Comparison of ENCODE assay signal across 1 cellular context in the genomic region with DNA sequence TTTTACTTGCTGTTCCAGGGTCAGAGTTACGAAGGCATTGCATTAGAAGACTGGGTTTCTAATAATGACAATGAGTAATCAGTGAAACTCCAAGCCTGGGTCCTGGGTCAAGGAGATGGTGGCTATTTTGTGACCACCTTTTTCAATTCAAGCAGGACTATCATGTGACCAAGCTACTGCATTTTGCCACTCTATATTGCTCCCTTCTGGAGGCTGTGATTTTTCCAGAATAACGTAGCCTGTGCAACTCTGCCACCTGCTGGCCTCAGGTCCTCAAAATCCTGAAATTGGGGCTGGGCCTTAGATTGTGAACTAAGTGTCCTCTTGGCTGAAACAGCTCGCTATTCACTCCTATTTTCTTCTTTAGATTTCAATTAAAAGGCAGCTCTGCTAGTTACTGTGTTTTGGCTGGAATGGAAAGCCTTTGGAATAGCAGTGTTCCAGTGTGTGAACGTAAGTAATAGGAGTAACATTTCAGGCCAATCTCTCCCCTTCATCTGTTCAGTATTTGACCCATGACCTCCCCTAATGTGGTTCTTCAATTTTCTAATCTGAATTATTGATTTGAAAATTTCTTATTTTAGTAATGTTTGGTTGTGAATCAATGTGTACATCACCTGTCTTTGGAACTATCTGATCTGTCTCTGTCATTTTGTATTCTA.
TF ChIP-seq lines count a peak whose summit lies in the region.

No MANE protein-coding gene starts in this region.

TF ChIP-seq in K562, 482 proteins besides CTCF, POLR2A, EP300 and RAD21 (continued from another document and continues in another):
- TF ChIP-seq, protein P1, sequence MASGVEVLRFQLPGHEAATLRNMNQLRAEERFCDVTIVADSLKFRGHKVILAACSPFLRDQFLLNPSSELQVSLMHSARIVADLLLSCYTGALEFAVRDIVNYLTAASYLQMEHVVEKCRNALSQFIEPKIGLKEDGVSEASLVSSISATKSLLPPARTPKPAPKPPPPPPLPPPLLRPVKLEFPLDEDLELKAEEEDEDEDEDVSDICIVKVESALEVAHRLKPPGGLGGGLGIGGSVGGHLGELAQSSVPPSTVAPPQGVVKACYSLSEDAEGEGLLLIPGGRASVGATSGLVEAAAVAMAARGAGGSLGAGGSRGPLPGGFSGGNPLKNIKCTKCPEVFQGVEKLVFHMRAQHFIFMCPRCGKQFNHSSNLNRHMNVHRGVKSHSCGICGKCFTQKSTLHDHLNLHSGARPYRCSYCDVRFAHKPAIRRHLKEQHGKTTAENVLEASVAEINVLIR (CRISPR knock-in tag; IDR thresholded peaks at IDR 0.05) = no peak
- TF ChIP-seq PHTF2 (CRISPR knock-in tag; IDR thresholded peaks at IDR 0.05) = no peak
- TF ChIP-seq, protein P2, sequence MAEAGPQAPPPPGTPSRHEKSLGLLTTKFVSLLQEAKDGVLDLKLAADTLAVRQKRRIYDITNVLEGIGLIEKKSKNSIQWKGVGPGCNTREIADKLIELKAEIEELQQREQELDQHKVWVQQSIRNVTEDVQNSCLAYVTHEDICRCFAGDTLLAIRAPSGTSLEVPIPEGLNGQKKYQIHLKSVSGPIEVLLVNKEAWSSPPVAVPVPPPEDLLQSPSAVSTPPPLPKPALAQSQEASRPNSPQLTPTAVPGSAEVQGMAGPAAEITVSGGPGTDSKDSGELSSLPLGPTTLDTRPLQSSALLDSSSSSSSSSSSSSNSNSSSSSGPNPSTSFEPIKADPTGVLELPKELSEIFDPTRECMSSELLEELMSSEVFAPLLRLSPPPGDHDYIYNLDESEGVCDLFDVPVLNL (CRISPR knock-in tag; IDR thresholded peaks at IDR 0.05; ENCODE audit: low read depth) = no peak
- TF ChIP-seq FOXP1 (CRISPR knock-in tag; IDR thresholded peaks at IDR 0.05) = no peak
- peak; percentile 86 for TF ChIP-seq TOE1 (IDR thresholded peaks at IDR 0.05; ENCODE audit: borderline replicate concordance)
- TF ChIP-seq TOE1 (CRISPR knock-in tag; IDR thresholded peaks at IDR 0.05; ENCODE audit: borderline replicate concordance, low read depth) = no peak
- TF ChIP-seq RBM15 (IDR thresholded peaks at IDR 0.05; ENCODE audit: insufficient read depth, low read length) = no peak
- TF ChIP-seq ZNF717 (CRISPR knock-in tag; IDR thresholded peaks at IDR 0.05) = no peak
- no peak for TF ChIP-seq MED1 (CRISPR knock-in tag; IDR thresholded peaks at IDR 0.05; ENCODE audit: borderline replicate concordance)
- TF ChIP-seq U2AF1 (optimal IDR thresholded peaks at IDR 0.05; ENCODE audit: low read depth, low read length) = no peak
- TF ChIP-seq, protein P3, sequence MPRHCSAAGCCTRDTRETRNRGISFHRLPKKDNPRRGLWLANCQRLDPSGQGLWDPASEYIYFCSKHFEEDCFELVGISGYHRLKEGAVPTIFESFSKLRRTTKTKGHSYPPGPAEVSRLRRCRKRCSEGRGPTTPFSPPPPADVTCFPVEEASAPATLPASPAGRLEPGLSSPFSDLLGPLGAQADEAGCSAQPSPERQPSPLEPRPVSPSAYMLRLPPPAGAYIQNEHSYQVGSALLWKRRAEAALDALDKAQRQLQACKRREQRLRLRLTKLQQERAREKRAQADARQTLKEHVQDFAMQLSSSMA (CRISPR knock-in tag; IDR thresholded peaks at IDR 0.05) = no peak
- no peak for TF ChIP-seq RBM34 (IDR thresholded peaks at IDR 0.05; ENCODE audit: borderline replicate concordance, insufficient read depth, low read length)
- no peak for TF ChIP-seq ILK (tag; IDR thresholded peaks at IDR 0.05; ENCODE audit: borderline replicate concordance, low read depth)
- TF ChIP-seq ZNF41 (CRISPR knock-in tag; conservative IDR thresholded peaks at IDR 0.05) = no peak
- no peak for TF ChIP-seq PCBP2 (IDR thresholded peaks at IDR 0.05; ENCODE audit: low read depth, low read length, poor library complexity, severe bottlenecking)
- TF ChIP-seq RAD51 (IDR thresholded peaks at IDR 0.05; ENCODE audit: borderline replicate concordance, low read depth) = peak; percentile 78
- TF ChIP-seq OTX1 (CRISPR knock-in tag; IDR thresholded peaks at IDR 0.05) = no peak
- peak; percentile 23; the same call in 1 of the 2 replicates for TF ChIP-seq CXXC5 (CRISPR knock-in tag; IDR thresholded peaks at IDR 0.05)
- TF ChIP-seq, protein P4, sequence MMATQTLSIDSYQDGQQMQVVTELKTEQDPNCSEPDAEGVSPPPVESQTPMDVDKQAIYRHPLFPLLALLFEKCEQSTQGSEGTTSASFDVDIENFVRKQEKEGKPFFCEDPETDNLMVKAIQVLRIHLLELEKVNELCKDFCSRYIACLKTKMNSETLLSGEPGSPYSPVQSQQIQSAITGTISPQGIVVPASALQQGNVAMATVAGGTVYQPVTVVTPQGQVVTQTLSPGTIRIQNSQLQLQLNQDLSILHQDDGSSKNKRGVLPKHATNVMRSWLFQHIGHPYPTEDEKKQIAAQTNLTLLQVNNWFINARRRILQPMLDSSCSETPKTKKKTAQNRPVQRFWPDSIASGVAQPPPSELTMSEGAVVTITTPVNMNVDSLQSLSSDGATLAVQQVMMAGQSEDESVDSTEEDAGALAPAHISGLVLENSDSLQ (IDR thresholded peaks at IDR 0.05) = no peak
- TF ChIP-seq CBX2 (IDR thresholded peaks at IDR 0.05; ENCODE audit: insufficient read depth, low read length, poor library complexity, severe bottlenecking) = no peak
- TF ChIP-seq, protein P5, sequence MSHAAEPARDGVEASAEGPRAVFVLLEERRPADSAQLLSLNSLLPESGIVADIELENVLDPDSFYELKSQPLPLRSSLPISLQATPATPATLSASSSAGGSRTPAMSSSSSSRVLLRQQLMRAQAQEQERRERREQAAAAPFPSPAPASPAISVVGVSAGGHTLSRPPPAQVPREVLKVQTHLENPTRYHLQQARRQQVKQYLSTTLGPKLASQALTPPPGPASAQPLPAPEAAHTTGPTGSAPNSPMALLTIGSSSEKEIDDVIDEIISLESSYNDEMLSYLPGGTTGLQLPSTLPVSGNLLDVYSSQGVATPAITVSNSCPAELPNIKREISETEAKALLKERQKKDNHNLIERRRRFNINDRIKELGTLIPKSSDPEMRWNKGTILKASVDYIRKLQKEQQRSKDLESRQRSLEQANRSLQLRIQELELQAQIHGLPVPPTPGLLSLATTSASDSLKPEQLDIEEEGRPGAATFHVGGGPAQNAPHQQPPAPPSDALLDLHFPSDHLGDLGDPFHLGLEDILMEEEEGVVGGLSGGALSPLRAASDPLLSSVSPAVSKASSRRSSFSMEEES (CRISPR knock-in tag; IDR thresholded peaks at IDR 0.05) = peak; percentile 91
- TF ChIP-seq, protein P6, sequence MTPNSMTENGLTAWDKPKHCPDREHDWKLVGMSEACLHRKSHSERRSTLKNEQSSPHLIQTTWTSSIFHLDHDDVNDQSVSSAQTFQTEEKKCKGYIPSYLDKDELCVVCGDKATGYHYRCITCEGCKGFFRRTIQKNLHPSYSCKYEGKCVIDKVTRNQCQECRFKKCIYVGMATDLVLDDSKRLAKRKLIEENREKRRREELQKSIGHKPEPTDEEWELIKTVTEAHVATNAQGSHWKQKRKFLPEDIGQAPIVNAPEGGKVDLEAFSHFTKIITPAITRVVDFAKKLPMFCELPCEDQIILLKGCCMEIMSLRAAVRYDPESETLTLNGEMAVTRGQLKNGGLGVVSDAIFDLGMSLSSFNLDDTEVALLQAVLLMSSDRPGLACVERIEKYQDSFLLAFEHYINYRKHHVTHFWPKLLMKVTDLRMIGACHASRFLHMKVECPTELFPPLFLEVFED (CRISPR knock-in tag; conservative IDR thresholded peaks at IDR 0.05) = no peak
- no peak for TF ChIP-seq ZFX (CRISPR knock-in tag; IDR thresholded peaks at IDR 0.05)
- TF ChIP-seq TBL1XR1 (IDR thresholded peaks at IDR 0.05; ENCODE audit: low read length in 2 of 2) = no peak
- no peak for TF ChIP-seq ZC3H8 (IDR thresholded peaks at IDR 0.05)
- no peak for TF ChIP-seq ZNF778 (CRISPR knock-in tag; IDR thresholded peaks at IDR 0.05)
- no peak for TF ChIP-seq NCOA1 (IDR thresholded peaks at IDR 0.05; ENCODE audit: low read depth)
- TF ChIP-seq CCNT2 (IDR thresholded peaks at IDR 0.05; ENCODE audit: borderline replicate concordance, extremely low read depth, insufficient read length, low read depth, low read length) = no peak
- no peak for TF ChIP-seq SREBF2 (CRISPR knock-in tag; IDR thresholded peaks at IDR 0.05)
- TF ChIP-seq, protein P7, sequence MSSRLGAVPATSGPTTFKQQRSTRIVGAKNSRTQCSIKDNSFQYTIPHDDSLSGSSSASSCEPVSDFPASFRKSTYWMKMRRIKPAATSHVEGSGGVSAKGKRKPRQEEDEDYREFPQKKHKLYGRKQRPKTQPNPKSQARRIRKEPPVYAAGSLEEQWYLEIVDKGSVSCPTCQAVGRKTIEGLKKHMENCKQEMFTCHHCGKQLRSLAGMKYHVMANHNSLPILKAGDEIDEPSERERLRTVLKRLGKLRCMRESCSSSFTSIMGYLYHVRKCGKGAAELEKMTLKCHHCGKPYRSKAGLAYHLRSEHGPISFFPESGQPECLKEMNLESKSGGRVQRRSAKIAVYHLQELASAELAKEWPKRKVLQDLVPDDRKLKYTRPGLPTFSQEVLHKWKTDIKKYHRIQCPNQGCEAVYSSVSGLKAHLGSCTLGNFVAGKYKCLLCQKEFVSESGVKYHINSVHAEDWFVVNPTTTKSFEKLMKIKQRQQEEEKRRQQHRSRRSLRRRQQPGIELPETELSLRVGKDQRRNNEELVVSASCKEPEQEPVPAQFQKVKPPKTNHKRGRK (tag; IDR thresholded peaks at IDR 0.05) = no peak
- TF ChIP-seq, protein P8, sequence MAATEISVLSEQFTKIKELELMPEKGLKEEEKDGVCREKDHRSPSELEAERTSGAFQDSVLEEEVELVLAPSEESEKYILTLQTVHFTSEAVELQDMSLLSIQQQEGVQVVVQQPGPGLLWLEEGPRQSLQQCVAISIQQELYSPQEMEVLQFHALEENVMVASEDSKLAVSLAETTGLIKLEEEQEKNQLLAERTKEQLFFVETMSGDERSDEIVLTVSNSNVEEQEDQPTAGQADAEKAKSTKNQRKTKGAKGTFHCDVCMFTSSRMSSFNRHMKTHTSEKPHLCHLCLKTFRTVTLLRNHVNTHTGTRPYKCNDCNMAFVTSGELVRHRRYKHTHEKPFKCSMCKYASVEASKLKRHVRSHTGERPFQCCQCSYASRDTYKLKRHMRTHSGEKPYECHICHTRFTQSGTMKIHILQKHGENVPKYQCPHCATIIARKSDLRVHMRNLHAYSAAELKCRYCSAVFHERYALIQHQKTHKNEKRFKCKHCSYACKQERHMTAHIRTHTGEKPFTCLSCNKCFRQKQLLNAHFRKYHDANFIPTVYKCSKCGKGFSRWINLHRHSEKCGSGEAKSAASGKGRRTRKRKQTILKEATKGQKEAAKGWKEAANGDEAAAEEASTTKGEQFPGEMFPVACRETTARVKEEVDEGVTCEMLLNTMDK (IDR thresholded peaks at IDR 0.05; ENCODE audit: borderline replicate concordance, insufficient read depth, low read depth, low read length, poor library complexity, severe bottlenecking) = peak; percentile 42
- no peak for TF ChIP-seq ZBTB8A (IDR thresholded peaks at IDR 0.05; ENCODE audit: partially characterized antibody)
- TF ChIP-seq ZFPM2 (CRISPR knock-in tag; IDR thresholded peaks at IDR 0.05) = no peak
- TF ChIP-seq, protein P9, sequence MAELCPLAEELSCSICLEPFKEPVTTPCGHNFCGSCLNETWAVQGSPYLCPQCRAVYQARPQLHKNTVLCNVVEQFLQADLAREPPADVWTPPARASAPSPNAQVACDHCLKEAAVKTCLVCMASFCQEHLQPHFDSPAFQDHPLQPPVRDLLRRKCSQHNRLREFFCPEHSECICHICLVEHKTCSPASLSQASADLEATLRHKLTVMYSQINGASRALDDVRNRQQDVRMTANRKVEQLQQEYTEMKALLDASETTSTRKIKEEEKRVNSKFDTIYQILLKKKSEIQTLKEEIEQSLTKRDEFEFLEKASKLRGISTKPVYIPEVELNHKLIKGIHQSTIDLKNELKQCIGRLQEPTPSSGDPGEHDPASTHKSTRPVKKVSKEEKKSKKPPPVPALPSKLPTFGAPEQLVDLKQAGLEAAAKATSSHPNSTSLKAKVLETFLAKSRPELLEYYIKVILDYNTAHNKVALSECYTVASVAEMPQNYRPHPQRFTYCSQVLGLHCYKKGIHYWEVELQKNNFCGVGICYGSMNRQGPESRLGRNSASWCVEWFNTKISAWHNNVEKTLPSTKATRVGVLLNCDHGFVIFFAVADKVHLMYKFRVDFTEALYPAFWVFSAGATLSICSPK (IDR thresholded peaks at IDR 0.05; ENCODE audit: borderline replicate concordance) = no peak
- no peak for TF ChIP-seq ZNF551 (CRISPR knock-in tag; IDR thresholded peaks at IDR 0.05)
- no peak for TF ChIP-seq HMG20B (CRISPR knock-in tag; IDR thresholded peaks at IDR 0.05)
- no peak for TF ChIP-seq GABPB1 (CRISPR knock-in tag; IDR thresholded peaks at IDR 0.05)
- no peak for TF ChIP-seq POLR2AphosphoS5 (IDR thresholded peaks at IDR 0.05; ENCODE audit: control insufficient read depth, insufficient read depth, low read depth, low read length)
- TF ChIP-seq ZFP1 (CRISPR knock-in tag; IDR thresholded peaks at IDR 0.05) = no peak
- no peak for TF ChIP-seq SAP30 (IDR thresholded peaks at IDR 0.05; ENCODE audit: borderline replicate concordance, insufficient read depth, low read depth, low read length, poor library complexity, severe bottlenecking)
- TF ChIP-seq KAT2B (IDR thresholded peaks at IDR 0.05; ENCODE audit: low read depth, low read length) = no peak
- TF ChIP-seq TARDBP (IDR thresholded peaks at IDR 0.05) = no peak
- no peak for TF ChIP-seq FOXA1 (IDR thresholded peaks at IDR 0.05; ENCODE audit: borderline replicate concordance)
- TF ChIP-seq, protein P10, sequence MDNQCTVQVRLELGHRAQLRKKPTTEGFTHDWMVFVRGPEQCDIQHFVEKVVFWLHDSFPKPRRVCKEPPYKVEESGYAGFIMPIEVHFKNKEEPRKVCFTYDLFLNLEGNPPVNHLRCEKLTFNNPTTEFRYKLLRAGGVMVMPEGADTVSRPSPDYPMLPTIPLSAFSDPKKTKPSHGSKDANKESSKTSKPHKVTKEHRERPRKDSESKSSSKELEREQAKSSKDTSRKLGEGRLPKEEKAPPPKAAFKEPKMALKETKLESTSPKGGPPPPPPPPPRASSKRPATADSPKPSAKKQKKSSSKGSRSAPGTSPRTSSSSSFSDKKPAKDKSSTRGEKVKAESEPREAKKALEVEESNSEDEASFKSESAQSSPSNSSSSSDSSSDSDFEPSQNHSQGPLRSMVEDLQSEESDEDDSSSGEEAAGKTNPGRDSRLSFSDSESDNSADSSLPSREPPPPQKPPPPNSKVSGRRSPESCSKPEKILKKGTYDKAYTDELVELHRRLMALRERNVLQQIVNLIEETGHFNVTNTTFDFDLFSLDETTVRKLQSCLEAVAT (IDR thresholded peaks at IDR 0.05) = 0 out of 4 replicates have a peak, but pooled peaks of 1 of the 2 experiments have one; percentile 28
- TF ChIP-seq EP400 (IDR thresholded peaks at IDR 0.05) = no peak
- no peak for TF ChIP-seq CREM (IDR thresholded peaks at IDR 0.05; ENCODE audit: low read depth)
- no peak for TF ChIP-seq JUNB (CRISPR knock-in tag; conservative IDR thresholded peaks at IDR 0.05)
- TF ChIP-seq ZNF354B (CRISPR knock-in tag; IDR thresholded peaks at IDR 0.05) = no peak
